1 cellular context compared by ENCODE assay signal in the genomic region with DNA sequence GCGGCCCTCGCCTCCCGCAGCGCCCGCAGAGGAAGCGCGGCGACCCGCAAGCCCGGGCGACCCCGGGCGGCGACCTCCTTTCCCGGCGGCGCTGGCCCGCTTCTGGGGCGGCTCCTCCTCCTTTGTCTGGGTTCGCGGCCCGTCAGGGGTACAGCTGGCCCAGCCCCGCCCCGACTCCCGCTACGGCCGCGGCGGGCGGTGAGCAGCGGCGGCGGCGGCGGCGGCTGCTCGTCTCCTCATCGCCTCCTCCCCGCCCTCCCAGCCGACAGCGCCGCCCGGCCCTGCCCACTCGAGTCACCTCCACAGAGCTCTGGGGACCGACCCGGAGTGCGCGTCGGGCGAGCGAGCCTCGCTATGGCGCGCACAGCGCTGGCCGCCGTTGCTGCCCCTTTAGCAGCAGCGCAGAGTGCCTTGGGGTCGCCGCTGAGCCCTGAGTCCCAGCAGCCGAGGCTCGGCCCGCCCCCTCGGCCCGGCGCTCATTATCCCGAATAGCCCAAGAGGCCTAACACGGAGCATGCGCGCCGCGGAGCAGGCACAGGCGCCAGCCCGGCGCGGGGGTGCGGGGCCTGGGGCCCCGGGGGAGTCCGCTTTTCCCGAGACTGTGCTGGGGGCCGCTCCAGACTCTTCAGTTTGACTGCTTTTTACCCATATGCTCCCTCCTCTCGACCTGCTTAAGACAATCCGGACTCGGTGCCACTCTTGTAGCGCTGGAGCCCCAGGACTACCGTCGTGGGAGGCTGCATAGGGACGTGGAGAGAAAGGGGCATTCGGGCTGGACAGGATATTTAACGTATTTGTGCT.
TF ChIP-seq lines count a peak whose summit lies in the region.

A gene (minus strand): TSS at position 104 of the 801 bp plus-strand sequence. CDS start 295 bp downstream, outside the sequence.

TF ChIP-seq in IMR-90, 13 proteins besides CTCF, POLR2A, EP300 and RAD21 (continued from another document):
- TF ChIP-seq, protein P1, sequence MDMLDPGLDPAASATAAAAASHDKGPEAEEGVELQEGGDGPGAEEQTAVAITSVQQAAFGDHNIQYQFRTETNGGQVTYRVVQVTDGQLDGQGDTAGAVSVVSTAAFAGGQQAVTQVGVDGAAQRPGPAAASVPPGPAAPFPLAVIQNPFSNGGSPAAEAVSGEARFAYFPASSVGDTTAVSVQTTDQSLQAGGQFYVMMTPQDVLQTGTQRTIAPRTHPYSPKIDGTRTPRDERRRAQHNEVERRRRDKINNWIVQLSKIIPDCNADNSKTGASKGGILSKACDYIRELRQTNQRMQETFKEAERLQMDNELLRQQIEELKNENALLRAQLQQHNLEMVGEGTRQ (IDR thresholded peaks at IDR 0.05; ENCODE audit: low read depth, low read length), result no peak
- TF ChIP-seq MAZ (IDR thresholded peaks at IDR 0.05; ENCODE audit: borderline replicate concordance, low read depth, low read length), result peak; percentile 69; the same call in 1 of the 2 replicates
- TF ChIP-seq, protein P2, sequence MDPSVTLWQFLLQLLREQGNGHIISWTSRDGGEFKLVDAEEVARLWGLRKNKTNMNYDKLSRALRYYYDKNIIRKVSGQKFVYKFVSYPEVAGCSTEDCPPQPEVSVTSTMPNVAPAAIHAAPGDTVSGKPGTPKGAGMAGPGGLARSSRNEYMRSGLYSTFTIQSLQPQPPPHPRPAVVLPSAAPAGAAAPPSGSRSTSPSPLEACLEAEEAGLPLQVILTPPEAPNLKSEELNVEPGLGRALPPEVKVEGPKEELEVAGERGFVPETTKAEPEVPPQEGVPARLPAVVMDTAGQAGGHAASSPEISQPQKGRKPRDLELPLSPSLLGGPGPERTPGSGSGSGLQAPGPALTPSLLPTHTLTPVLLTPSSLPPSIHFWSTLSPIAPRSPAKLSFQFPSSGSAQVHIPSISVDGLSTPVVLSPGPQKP (IDR thresholded peaks at IDR 0.05; ENCODE audit: borderline replicate concordance, low read depth, low read length), result no peak
